ENCODE assay signal across 14 cellular contexts in the genomic region with DNA sequence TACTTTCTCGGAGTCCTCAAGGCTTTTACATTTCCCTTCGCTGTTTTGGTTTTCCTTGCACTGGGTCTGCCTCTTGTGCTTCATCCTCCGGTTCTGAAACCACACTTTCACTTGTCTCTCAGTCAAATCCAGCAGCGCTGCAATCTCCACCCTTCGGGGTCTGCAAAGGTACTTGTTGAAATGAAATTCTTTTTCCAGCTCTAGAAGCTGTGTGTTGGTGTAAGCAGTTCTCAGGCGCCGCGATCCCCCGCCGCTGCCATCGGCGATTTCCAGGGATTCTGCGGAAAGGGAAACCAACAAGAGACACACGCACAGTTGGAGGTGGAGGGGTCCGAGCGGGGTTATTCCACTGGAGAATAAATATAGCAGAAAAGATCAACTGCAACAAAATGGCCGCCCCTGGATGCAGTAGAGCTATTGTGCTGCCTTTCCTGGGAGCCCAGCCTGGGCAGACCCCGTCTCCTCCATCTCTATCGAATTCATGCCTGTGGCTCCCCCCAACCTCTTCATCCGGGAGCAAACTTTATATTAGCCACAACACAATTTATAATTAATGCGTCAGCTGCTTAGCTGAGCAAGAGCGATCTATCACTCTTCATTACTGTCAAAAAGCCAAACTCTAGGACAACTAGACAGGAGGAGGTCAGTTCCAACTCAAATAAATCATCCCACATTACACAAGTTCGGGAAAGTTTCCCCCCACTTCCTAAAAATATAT. TPM values are rescaled to one million over a fixed set of nuclear protein-coding genes. Genes with fewer than 3 reads are reported as not detected.
DNase-seq lines count a peak whose midpoint lies in the region; ATAC-seq and TF ChIP-seq lines count a peak whose summit lies in the region.
"Had no signal": no experiment of that assay in that cellular context is flagged by ENCODE, and none has a peak within 500 bp of the region (broad histone marks: within the 10 kb centered on the region; RNA-seq: fewer than 3 reads in every experiment).

No MANE protein-coding gene starts in this region.

- H3K4me3 ChIP-seq in left ventricle myocardium inferior (peak overlapping the region; percentile 48), esophagus (ENCODE audit: low read depth in 1 of 2, low read length in 2 of 2) (peak overlapping the region; percentile 65 to 75), muscle layer of colon (ENCODE audit: low read depth in 1 of 2, low read length in 2 of 2) (peak overlapping the region; percentile 34 to 53), urinary bladder (ENCODE audit: low read depth, low read length) (peak overlapping the region; percentile 29)
- H3K4me3 ChIP-seq: A549 had no signal

- DNase-seq in left ventricle myocardium inferior (no peak), left ventricle myocardium superior (no peak), Ammon's horn (ENCODE audit: low spot score) (no peak)
- DNase-seq in activated T-cell treated with anti-CD3 and anti-CD28 coated beads, Interleukin-2, amount 50 U/mL, for 24 hours, result no peak
- DNase-seq in stimulated activated CD4-positive, alpha-beta T cell treated with anti-CD3 and anti-CD28 coated beads, Interleukin-4, amount 100 ng/mL, for 4 hours, result no peak
- DNase-seq: effector memory CD4-positive, alpha-beta T cell; HFFc6 had no signal

- WGBS in esophagus, 2 donors, result 19 to 23% methylated on average over 23 of the region's 23 CpGs
- WGBS in urinary bladder, result 75% methylated on average over 23 of the region's 23 CpGs

- H3K27ac ChIP-seq in left ventricle myocardium inferior (replicated peaks), result peak overlapping the region; percentile 52
- peak overlapping the region; percentile 93 for H3K27ac ChIP-seq in esophagus (ENCODE audit: low read depth in 2 of 2, low read length in 1 of 2)
- H3K27ac ChIP-seq in muscle layer of colon (ENCODE audit: low read depth, low read length), result peak overlapping the region; percentile 61
- H3K27ac ChIP-seq in urinary bladder (ENCODE audit: low read depth), result no peak overlapping the region
- H3K27ac ChIP-seq: A549 had no signal

- peak overlapping the region; percentile 15 for H3K9ac ChIP-seq in muscle layer of colon (ENCODE audit: low read length)

- no peak overlapping the region for H3K4me3 Mint-ChIP-seq in activated T-cell treated with anti-CD3 and anti-CD28 coated beads, Interleukin-2, amount 50 U/mL, for 24 hours
- H3K4me3 Mint-ChIP-seq: activated T-helper 1 cell treated with anti-CD3 and anti-CD28 coated beads, Interleukin-12 subunit alpha, Interleukin-12 subunit beta, Interleukin-2, Interleukin-4 antibody, amounts not matched to agents 30 ng/mL and 10 ng/mL and 1 ng/mL, durations not matched to agents 14 hours and 24 hours and 36 hours; HFFc6; memory B cell had no signal

- ATAC-seq in left ventricle myocardium superior, result no peak
- ATAC-seq: A549 had no signal

- intact Hi-C loops in left ventricle myocardium inferior (cut with micrococcal nuclease) (no loop called here), left ventricle myocardium superior (cut with micrococcal nuclease) (no loop called here)

- peaks cover 36% of the 10 kb centered on the region for H3K4me1 Mint-ChIP-seq in activated T-cell treated with anti-CD3 and anti-CD28 coated beads, Interleukin-2, amount 50 U/mL, for 24 hours (ENCODE audit: low read depth)

- no peaks in the 10 kb centered on the region for H3K36me3 ChIP-seq in left ventricle myocardium inferior
- H3K36me3 ChIP-seq in esophagus (ENCODE audit: control insufficient read depth in 2 of 2, insufficient read depth in 2 of 2, low read length in 1 of 2), result no peaks in the 10 kb centered on the region
- H3K36me3 ChIP-seq in muscle layer of colon (ENCODE audit: insufficient read depth, low read length), result no peaks in the 10 kb centered on the region
- no peaks in the 10 kb centered on the region for H3K36me3 ChIP-seq in urinary bladder (ENCODE audit: insufficient read depth)

- H3K27me3 ChIP-seq in left ventricle myocardium inferior (ENCODE audit: low read depth) (peaks cover 100% of the 10 kb centered on the region), esophagus (ENCODE audit: control insufficient read depth in 1 of 2, insufficient read depth in 2 of 2, low read length in 2 of 2) (no peaks in the 10 kb centered on the region), muscle layer of colon (ENCODE audit: control insufficient read depth in 1 of 2, insufficient read depth in 2 of 2, low read length in 2 of 2) (no peaks in the 10 kb centered on the region)

- no peak overlapping the region for H3K27ac Mint-ChIP-seq in activated T-cell treated with anti-CD3 and anti-CD28 coated beads, Interleukin-2, amount 50 U/mL, for 24 hours
- H3K27ac Mint-ChIP-seq: activated T-helper 1 cell treated with anti-CD3 and anti-CD28 coated beads, Interleukin-12 subunit alpha, Interleukin-12 subunit beta, Interleukin-2, Interleukin-4 antibody, amounts not matched to agents 30 ng/mL and 10 ng/mL and 1 ng/mL, durations not matched to agents 14 hours and 24 hours and 36 hours; HFFc6; memory B cell had no signal

- no peak for TF ChIP-seq CTCF in left ventricle myocardium inferior (IDR thresholded peaks at IDR 0.05; ENCODE audit: borderline replicate concordance)

- no peaks in the 10 kb centered on the region for H3K36me3 Mint-ChIP-seq in activated T-cell treated with anti-CD3 and anti-CD28 coated beads, Interleukin-2, amount 50 U/mL, for 24 hours (ENCODE audit: low read depth)

- H3K9me3 Mint-ChIP-seq in activated T-cell treated with anti-CD3 and anti-CD28 coated beads, Interleukin-2, amount 50 U/mL, for 24 hours, result no peaks in the 10 kb centered on the region
- H3K9me3 Mint-ChIP-seq: activated T-helper 1 cell treated with anti-CD3 and anti-CD28 coated beads, Interleukin-12 subunit alpha, Interleukin-12 subunit beta, Interleukin-2, Interleukin-4 antibody, amounts not matched to agents 30 ng/mL and 10 ng/mL and 1 ng/mL, durations not matched to agents 14 hours and 24 hours and 36 hours; HFFc6; memory B cell had no signal

- H3K27me3 Mint-ChIP-seq in activated T-cell treated with anti-CD3 and anti-CD28 coated beads, Interleukin-2, amount 50 U/mL, for 24 hours, result peaks cover 96% of the 10 kb centered on the region

- H3K9me3 ChIP-seq in left ventricle myocardium inferior (replicated peaks) (no peaks in the 10 kb centered on the region), esophagus (ENCODE audit: control insufficient read depth in 2 of 2, insufficient read depth in 1 of 2, low read depth in 1 of 2, low read length in 1 of 2) (no peaks in the 10 kb centered on the region), muscle layer of colon (ENCODE audit: low read length) (no peaks in the 10 kb centered on the region)
- H3K9me3 ChIP-seq: A549 had no signal

- H3K4me1 ChIP-seq in left ventricle myocardium inferior (peaks cover 46% of the 10 kb centered on the region), esophagus (ENCODE audit: control insufficient read depth in 2 of 2, insufficient read depth in 2 of 2, low read length in 1 of 2) (peaks cover 0 to 2% of the 10 kb centered on the region in 2 donors), muscle layer of colon (ENCODE audit: insufficient read depth, low read length) (peaks cover 57% of the 10 kb centered on the region), urinary bladder (ENCODE audit: insufficient read depth) (no peaks in the 10 kb centered on the region)

RNA-seq across cellular contexts. Expression of a gene that starts 1.1 kb away (rescaled TPM):
- total RNA-seq in left ventricle myocardium inferior, result not detected
- 0.12 TPM for total RNA-seq in left ventricle myocardium superior
- 1 to 10 TPM; 1.8 to 2.3 TPM for polyA plus RNA-seq in esophagus
- 1.4 TPM for total RNA-seq in urinary bladder
- 1.3 TPM for polyA plus RNA-seq in urinary bladder
- total RNA-seq: activated T-helper 1 cell treated with anti-CD3 and anti-CD28 coated beads, Interleukin-12 subunit alpha, Interleukin-12 subunit beta, Interleukin-2, Interleukin-4 antibody, amounts not matched to agents 30 ng/mL and 10 ng/mL and 1 ng/mL, durations not matched to agents 14 hours and 24 hours and 36 hours; temporal lobe had no signal

RNA-seq across cellular contexts. Expression of a gene that starts 5.5 kb away (rescaled TPM):
- total RNA-seq in left ventricle myocardium inferior, result not detected
- not detected for total RNA-seq in left ventricle myocardium superior
- 1 to 10 TPM; 1.5 to 2.1 TPM for polyA plus RNA-seq in esophagus
- total RNA-seq in urinary bladder, result 2.0 TPM
- polyA plus RNA-seq in urinary bladder, result 1.6 TPM
- total RNA-seq: temporal lobe had no signal

RNA-seq across cellular contexts. Expression of a gene that starts 29.2 kb away (rescaled TPM):
- total RNA-seq in left ventricle myocardium inferior, result not detected
- total RNA-seq in left ventricle myocardium superior, result 0.15 TPM
- 1 to 10 TPM; 7.6 to 8.6 TPM for polyA plus RNA-seq in esophagus
- 1.0 TPM for total RNA-seq in urinary bladder
- 6.0 TPM for polyA plus RNA-seq in urinary bladder
- total RNA-seq: activated T-helper 1 cell treated with anti-CD3 and anti-CD28 coated beads, Interleukin-12 subunit alpha, Interleukin-12 subunit beta, Interleukin-2, Interleukin-4 antibody, amounts not matched to agents 30 ng/mL and 10 ng/mL and 1 ng/mL, durations not matched to agents 14 hours and 24 hours and 36 hours; temporal lobe had no signal

RNA-seq across cellular contexts. Expression of a gene that starts 42.1 kb away (rescaled TPM):
- not detected for total RNA-seq in left ventricle myocardium inferior
- total RNA-seq in left ventricle myocardium superior, result not detected
- 1 to 10 TPM; 1.7 to 3.5 TPM for polyA plus RNA-seq in esophagus
- total RNA-seq in urinary bladder, result 12.5 TPM
- 9.9 TPM for polyA plus RNA-seq in urinary bladder
- total RNA-seq: activated T-helper 1 cell treated with anti-CD3 and anti-CD28 coated beads, Interleukin-12 subunit alpha, Interleukin-12 subunit beta, Interleukin-2, Interleukin-4 antibody, amounts not matched to agents 30 ng/mL and 10 ng/mL and 1 ng/mL, durations not matched to agents 14 hours and 24 hours and 36 hours; temporal lobe had no signal

RNA-seq across cellular contexts. Expression of a gene that starts 46.2 kb away (rescaled TPM):
- total RNA-seq in left ventricle myocardium inferior (not detected), left ventricle myocardium superior (not detected), urinary bladder (8.4 TPM)
- polyA plus RNA-seq in esophagus (under 1 TPM; 0.19 to 0.69 TPM), urinary bladder (4.4 TPM)
- total RNA-seq: activated T-helper 1 cell treated with anti-CD3 and anti-CD28 coated beads, Interleukin-12 subunit alpha, Interleukin-12 subunit beta, Interleukin-2, Interleukin-4 antibody, amounts not matched to agents 30 ng/mL and 10 ng/mL and 1 ng/mL, durations not matched to agents 14 hours and 24 hours and 36 hours; temporal lobe had no signal
